ENCODE assay signal across 36 cellular contexts in the genomic region with DNA sequence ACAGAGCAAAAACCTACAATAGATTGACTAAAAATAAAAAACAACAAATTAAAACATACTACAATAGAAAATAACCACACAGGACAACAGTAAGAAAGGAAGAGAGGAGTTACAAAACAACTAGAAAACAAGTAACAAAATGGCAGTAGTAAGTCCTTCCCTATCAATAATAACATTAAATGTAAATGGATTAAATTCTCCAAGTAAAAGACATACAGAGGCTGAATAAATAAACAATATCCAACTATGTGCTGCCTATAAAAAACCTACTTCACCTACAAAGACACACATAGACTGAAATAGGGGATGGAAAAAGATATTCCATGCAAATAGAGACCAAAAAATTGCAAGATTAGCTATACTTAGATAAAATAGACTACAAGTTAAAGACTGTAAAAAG. TPM values are rescaled to one million over a fixed set of nuclear protein-coding genes. Genes with fewer than 3 reads are reported as not detected.
"Had no signal": no experiment of that assay in that cellular context is flagged by ENCODE, and none has a peak within 500 bp of the region (broad histone marks: within the 10 kb centered on the region; RNA-seq: fewer than 3 reads in every experiment).

No MANE protein-coding gene starts in this region.

- H3K36me3 ChIP-seq: adrenal gland, ascending aorta, brain microvascular endothelial cell, breast epithelium, cardiac muscle cell had no signal

- FAIRE-seq: astrocyte, bronchial epithelial cell had no signal

- H3K27ac ChIP-seq: adrenal gland, ascending aorta, body of pancreas, brain microvascular endothelial cell, breast epithelium, cardiac muscle cell had no signal

- H3K4me1 ChIP-seq: adrenal gland, ascending aorta, body of pancreas, breast epithelium had no signal

- H3K4me3 ChIP-seq: adrenal gland, ascending aorta, body of pancreas, breast epithelium, cardiac muscle cell had no signal

- DNase-seq: activated effector memory CD4-positive, alpha-beta T cell treated with anti-CD3 and anti-CD28 coated beads, Interleukin-2, amount 50 U/mL, for 16 hours; activated effector memory CD4-positive, alpha-beta T cell treated with Interleukin-2 at 50 U/mL for 16 hours; activated gamma-delta T cell; activated gamma-delta T cell treated with Interleukin-2 at 50 U/mL for 16 hours; activated naive CD4-positive, alpha-beta T cell; activated naive CD4-positive, alpha-beta T cell treated with anti-CD3 and anti-CD28 coated beads for 36 hours; activated naive CD4-positive, alpha-beta T cell treated with anti-CD3 and anti-CD28 coated beads, Interleukin-2, amount 10 ng/mL, durations not matched to agents 7 days and 5 days; activated naive CD4-positive, alpha-beta T cell treated with anti-CD3 and anti-CD28 coated beads, Interleukin-2, amount 50 U/mL, for 16 hours; activated naive CD4-positive, alpha-beta T cell treated with Interleukin-2 at 50 U/mL for 16 hours; activated naive CD8-positive, alpha-beta T cell treated with anti-CD3 and anti-CD28 coated beads for 36 hours; activated naive CD8-positive, alpha-beta T cell treated with anti-CD3 and anti-CD28 coated beads, Interleukin-2, amount 10 ng/mL, durations not matched to agents 7 days and 5 days; activated naive CD8-positive, alpha-beta T cell treated with anti-CD3 and anti-CD28 coated beads, Interleukin-2, amount 50 U/mL, for 24 hours; activated T-cell treated with anti-CD3 and anti-CD28 coated beads, Interleukin-2, amount 50 U/mL, for 24 hours; activated T-cell treated with anti-CD3 and anti-CD28 coated beads, Interleukin-2, amount 50 U/mL, for 4 hours; activated T-cell treated with anti-CD3 and anti-CD28 coated beads, Interleukin-2, amount 50 U/mL, for 48 hours; activated T-cell treated with anti-CD3 and anti-CD28 coated beads, Interleukin-2, amount 50 U/mL, for 72 hours; adrenal gland; amniotic stem cell; amygdala; anterior cingulate cortex; aorta; body of pancreas; brain microvascular endothelial cell; caudate nucleus; central memory CD4-positive, alpha-beta T cell; cerebellar nuclear complex had no signal

- ATAC-seq: activated naive CD4-positive, alpha-beta T cell treated with anti-CD3 and anti-CD28 coated beads, Interleukin-2, amount 50 U/mL, for 72 hours; activated naive CD8-positive, alpha-beta T cell treated with anti-CD3 and anti-CD28 coated beads, Interleukin-2, amount 50 U/mL, for 24 hours; activated T-cell treated with anti-CD3 and anti-CD28 coated beads, Interleukin-2, amount 50 U/mL, for 4 hours; activated T-cell treated with anti-CD3 and anti-CD28 coated beads, Interleukin-2, amount 50 U/mL, for 72 hours; activated T-helper 17 cell treated with anti-CD3 and anti-CD28 coated beads, Interleukin-2, amount 50 U/mL, for 72 hours; body of pancreas had no signal

- H3K27me3 ChIP-seq: adrenal gland, ascending aorta, body of pancreas, brain microvascular endothelial cell, breast epithelium, cardiac muscle cell had no signal

- H3K9me3 ChIP-seq: adrenal gland, body of pancreas, breast epithelium had no signal

RNA-seq across cellular contexts. Expression of gene RASSF10, which starts 57.0 kb away (rescaled TPM):
- total RNA-seq: activated naive CD4-positive, alpha-beta T cell treated with anti-CD3 and anti-CD28 coated beads for 36 hours; activated naive CD4-positive, alpha-beta T cell treated with anti-CD3 and anti-CD28 coated beads, Interleukin-2, amount 50 U/mL, for 72 hours; activated naive CD8-positive, alpha-beta T cell treated with anti-CD3 and anti-CD28 coated beads for 36 hours; activated naive CD8-positive, alpha-beta T cell treated with anti-CD3 and anti-CD28 coated beads, Interleukin-2, amount 10 ng/mL, durations not matched to agents 7 days and 5 days; activated T-cell treated with anti-CD3 and anti-CD28 coated beads, Interleukin-2, amount 50 U/mL, for 4 hours; activated T-helper 1 cell treated with anti-CD3 and anti-CD28 coated beads, Interleukin-12 subunit alpha, Interleukin-12 subunit beta, Interleukin-2, Interleukin-4 antibody, amounts not matched to agents 30 ng/mL and 10 ng/mL and 1 ng/mL, durations not matched to agents 14 hours and 24 hours and 36 hours; activated T-helper 17 cell treated with anti-CD3 and anti-CD28 coated beads, Interleukin-2, amount 50 U/mL, for 72 hours; activated T-helper 2 cell treated with anti-CD3 and anti-CD28 coated beads, Interferon-gamma antibody, Interleukin-2, Interleukin-4, amounts not matched to agents 10 μg/mL and 5 μg/mL and 100 μg/mL, durations not matched to agents 14 hours and 24 hours and 36 hours; adrenal gland; ascending aorta; body of pancreas; chondrocyte had no signal
- polyA plus RNA-seq: aorta, cardiac muscle cell had no signal
